31 cellular contexts compared by ENCODE assay signal in the genomic region with DNA sequence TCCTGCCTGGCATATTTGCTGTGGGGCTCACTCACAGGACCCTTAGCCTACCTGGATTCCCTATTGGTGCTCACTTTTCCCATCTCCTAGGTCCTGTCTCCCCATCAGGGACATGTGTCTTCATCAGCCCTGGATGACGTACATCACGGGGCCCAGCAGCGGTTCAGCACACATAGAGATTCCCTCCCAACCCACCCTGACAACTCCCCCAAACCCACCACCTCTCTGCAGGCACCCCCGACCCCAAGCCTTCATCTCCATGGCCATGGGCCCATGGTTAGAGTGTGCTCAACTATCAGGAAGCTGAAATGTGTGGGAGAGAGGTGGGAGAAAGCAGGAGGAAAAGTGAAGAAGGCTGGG. TPM values are rescaled to one million over a fixed set of nuclear protein-coding genes. Genes with fewer than 3 reads are reported as not detected.
"Had no signal": no experiment of that assay in that cellular context is flagged by ENCODE, and none has a peak within 500 bp of the region (broad histone marks: within the 10 kb centered on the region; RNA-seq: fewer than 3 reads in every experiment).

No MANE protein-coding gene starts in this region.

- H3K4me1 ChIP-seq: adrenal gland, body of pancreas, SJCRH30 had no signal

- H3K4me3 ChIP-seq: adrenal gland, body of pancreas, breast epithelium, MG63, SJCRH30, SK-N-MC had no signal

- H3K4me1 Mint-ChIP-seq: activated CD4-positive, alpha-beta T cell treated with anti-CD3 and anti-CD28 coated beads for 36 hours had no signal

- H3K36me3 Mint-ChIP-seq: activated naive CD4-positive, alpha-beta T cell treated with anti-CD3 and anti-CD28 coated beads, Interleukin-2, amount 50 U/mL, for 72 hours; WTC11 had no signal

- H3K27ac Mint-ChIP-seq: activated CD4-positive, alpha-beta T cell treated with anti-CD3 and anti-CD28 coated beads for 36 hours; activated CD4-positive, alpha-beta T cell treated with anti-CD3 and anti-CD28 coated beads, Interleukin-2, amount 10 ng/mL, durations not matched to agents 7 days and 5 days; activated CD8-positive, alpha-beta T cell treated with anti-CD3 and anti-CD28 coated beads, Interleukin-2, amount 10 ng/mL, durations not matched to agents 7 days and 5 days; activated naive CD4-positive, alpha-beta T cell treated with anti-CD3 and anti-CD28 coated beads for 36 hours; activated T-helper 1 cell treated with anti-CD3 and anti-CD28 coated beads, Interleukin-12 subunit alpha, Interleukin-12 subunit beta, Interleukin-2, Interleukin-4 antibody, amounts not matched to agents 30 ng/mL and 10 ng/mL and 1 ng/mL, durations not matched to agents 14 hours and 24 hours and 36 hours; T-helper 1 cell treated with Interleukin-12 subunit alpha and Interleukin-12 subunit beta and Interleukin-4 antibody, amounts not matched to agents 30 μg/mL and 1 μg/mL, for 36 hours; T-helper 2 cell treated with Interferon-gamma antibody and Interleukin-4, amounts not matched to agents 5 μg/mL and 100 μg/mL, for 36 hours had no signal

- H3K36me3 ChIP-seq: adrenal gland, breast epithelium, MG63, SJCRH30 had no signal

- H3K27me3 Mint-ChIP-seq: activated CD4-positive, alpha-beta T cell treated with anti-CD3 and anti-CD28 coated beads for 36 hours; activated CD4-positive, alpha-beta T cell treated with anti-CD3 and anti-CD28 coated beads, Interleukin-2, amount 10 ng/mL, durations not matched to agents 7 days and 5 days had no signal

- H3K4me3 Mint-ChIP-seq: activated CD4-positive, alpha-beta T cell treated with anti-CD3 and anti-CD28 coated beads for 36 hours; activated CD4-positive, alpha-beta T cell treated with anti-CD3 and anti-CD28 coated beads, Interleukin-2, amount 10 ng/mL, durations not matched to agents 7 days and 5 days; activated CD8-positive, alpha-beta T cell treated with anti-CD3 and anti-CD28 coated beads, Interleukin-2, amount 10 ng/mL, durations not matched to agents 7 days and 5 days; activated naive CD4-positive, alpha-beta T cell treated with anti-CD3 and anti-CD28 coated beads for 36 hours; activated T-cell treated with anti-CD3 and anti-CD28 coated beads, Interleukin-2, amount 50 U/mL, for 4 hours; activated T-helper 1 cell treated with anti-CD3 and anti-CD28 coated beads, Interleukin-12 subunit alpha, Interleukin-12 subunit beta, Interleukin-2, Interleukin-4 antibody, amounts not matched to agents 30 ng/mL and 10 ng/mL and 1 ng/mL, durations not matched to agents 14 hours and 24 hours and 36 hours; T-helper 1 cell treated with Interleukin-12 subunit alpha and Interleukin-12 subunit beta and Interleukin-4 antibody, amounts not matched to agents 30 μg/mL and 1 μg/mL, for 36 hours; T-helper 2 cell treated with Interferon-gamma antibody and Interleukin-4, amounts not matched to agents 5 μg/mL and 100 μg/mL, for 36 hours; WTC11 had no signal

- H3K9me3 ChIP-seq: adrenal gland, body of pancreas, breast epithelium, MG63, SJCRH30 had no signal

- ATAC-seq: activated CD4-positive, alpha-beta T cell treated with anti-CD3 and anti-CD28 coated beads for 36 hours; activated CD4-positive, CD25-positive, alpha-beta regulatory T cell treated with anti-CD3 and anti-CD28 coated beads, Interleukin-2, amount 50 U/mL, for 24 hours; activated CD8-positive, alpha-beta T cell treated with anti-CD3 and anti-CD28 coated beads, Interleukin-2, amount 10 ng/mL, durations not matched to agents 7 days and 5 days; activated T-cell treated with anti-CD3 and anti-CD28 coated beads, Interleukin-2, amount 50 U/mL, for 4 hours; body of pancreas had no signal

- H3K9me3 Mint-ChIP-seq: activated CD4-positive, alpha-beta T cell treated with anti-CD3 and anti-CD28 coated beads, Interleukin-2, amount 10 ng/mL, durations not matched to agents 7 days and 5 days; activated naive CD4-positive, alpha-beta T cell treated with anti-CD3 and anti-CD28 coated beads for 36 hours; activated naive CD4-positive, alpha-beta T cell treated with anti-CD3 and anti-CD28 coated beads, Interleukin-2, amount 50 U/mL, for 72 hours; activated T-cell treated with anti-CD3 and anti-CD28 coated beads, Interleukin-2, amount 50 U/mL, for 4 hours; activated T-helper 1 cell treated with anti-CD3 and anti-CD28 coated beads, Interleukin-12 subunit alpha, Interleukin-12 subunit beta, Interleukin-2, Interleukin-4 antibody, amounts not matched to agents 30 ng/mL and 10 ng/mL and 1 ng/mL, durations not matched to agents 14 hours and 24 hours and 36 hours; T-helper 1 cell treated with Interleukin-12 subunit alpha and Interleukin-12 subunit beta and Interleukin-4 antibody, amounts not matched to agents 30 μg/mL and 1 μg/mL, for 36 hours; T-helper 2 cell treated with Interferon-gamma antibody and Interleukin-4, amounts not matched to agents 5 μg/mL and 100 μg/mL, for 36 hours; WTC11 had no signal

- H3K27ac ChIP-seq: adrenal gland, body of pancreas, SJCRH30, SK-N-MC had no signal

- H3K27me3 ChIP-seq: adrenal gland, body of pancreas, breast epithelium, MG63, SJCRH30 had no signal

- DNase-seq: activated CD4-positive, alpha-beta T cell treated with anti-CD3 and anti-CD28 coated beads for 36 hours; activated CD4-positive, alpha-beta T cell treated with anti-CD3 and anti-CD28 coated beads, Interleukin-2, amount 10 ng/mL, durations not matched to agents 7 days and 5 days; activated CD4-positive, alpha-beta T cell treated with anti-CD3 and anti-CD28 coated beads, Interleukin-2, amount 50 U/mL, for 48 hours; activated CD8-positive, alpha-beta T cell treated with anti-CD3 and anti-CD28 coated beads, Interleukin-2, amount 10 ng/mL, durations not matched to agents 7 days and 5 days; activated gamma-delta T cell treated with Interleukin-2 at 50 U/mL for 16 hours; activated naive CD4-positive, alpha-beta T cell treated with anti-CD3 and anti-CD28 coated beads for 36 hours; activated T-cell treated with anti-CD3 and anti-CD28 coated beads, Interleukin-2, amount 50 U/mL, for 4 hours; adrenal gland; body of pancreas; Kasumi-1; KG1; MG63; NCI-H1048; NCI-H1105 treated with DMSO at 0.1 percent for 48 hours; NCI-H1436; NCI-H1694; NCI-H1930; NCI-H2081 treated with DMSO at 0.1 percent for 48 hours; NCI-H226; NCI-H446 treated with DMSO at 0.1 percent for 48 hours; NCI-H524 treated with DMSO at 0.1 percent for 48 hours; SHP77; SJCRH30 had no signal

RNA-seq across cellular contexts. Expression of gene SPDEF, which starts 25.4 kb away (rescaled TPM):
- total RNA-seq: activated CD4-positive, alpha-beta T cell treated with anti-CD3 and anti-CD28 coated beads, Interleukin-2, amount 10 ng/mL, durations not matched to agents 7 days and 5 days; activated T-helper 1 cell treated with anti-CD3 and anti-CD28 coated beads, Interleukin-12 subunit alpha, Interleukin-12 subunit beta, Interleukin-2, Interleukin-4 antibody, amounts not matched to agents 30 ng/mL and 10 ng/mL and 1 ng/mL, durations not matched to agents 14 hours and 24 hours and 36 hours; body of pancreas; SJCRH30 had no signal
